ENCODE assay signal across 8 cellular contexts in the genomic region with DNA sequence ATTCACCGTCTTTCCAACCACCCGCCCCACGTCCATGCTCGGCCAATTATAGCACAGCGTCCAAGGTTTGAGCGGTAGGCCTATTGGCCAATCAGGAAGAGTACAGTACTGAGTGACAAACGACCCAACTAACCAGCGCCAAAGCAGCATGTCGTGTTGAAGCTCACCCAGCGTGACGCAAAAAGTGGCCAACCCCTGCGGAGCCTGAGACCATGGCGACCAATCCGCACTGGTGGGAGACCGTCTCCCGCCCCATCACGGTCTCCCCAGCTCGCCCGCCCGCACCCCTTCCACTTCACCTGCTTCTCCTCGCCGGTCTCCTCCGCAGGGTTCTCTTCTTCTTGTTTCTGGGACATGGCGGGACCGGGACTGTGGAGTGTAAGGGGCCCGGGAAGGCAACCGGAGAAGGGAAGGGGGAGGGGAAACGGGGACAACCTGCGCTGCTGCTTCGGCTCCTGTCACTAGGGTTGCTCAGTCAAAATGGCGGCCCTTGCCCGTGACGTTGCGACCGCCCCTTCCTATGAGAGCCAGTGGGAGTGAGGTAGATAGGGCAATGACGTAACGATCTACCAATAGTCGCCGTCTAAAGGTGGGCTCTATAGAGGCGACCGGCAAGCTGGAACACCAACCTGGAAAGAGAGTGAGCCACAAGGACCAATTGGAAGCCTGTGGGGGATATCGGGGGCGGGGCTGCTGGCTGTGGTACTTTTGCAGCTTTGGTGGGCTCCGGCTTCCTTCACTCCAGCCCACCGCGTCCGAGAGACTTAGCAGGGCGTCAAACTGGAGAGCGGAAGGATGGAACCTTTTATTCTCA. TPM values are rescaled to one million over a fixed set of nuclear protein-coding genes. Genes with fewer than 3 reads are reported as not detected.
DNase-seq lines count a peak whose midpoint lies in the region; ATAC-seq and TF ChIP-seq lines count a peak whose summit lies in the region.

A gene with protein sequence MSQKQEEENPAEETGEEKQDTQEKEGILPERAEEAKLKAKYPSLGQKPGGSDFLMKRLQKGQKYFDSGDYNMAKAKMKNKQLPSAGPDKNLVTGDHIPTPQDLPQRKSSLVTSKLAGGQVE (minus strand): TSS at position 498 of the 814 bp plus-strand sequence. CDS start 142 bp downstream, at position 356.

- CTCF ChIA-PET in mammary epithelial cell (lab: Charles Lee; ENCODE audit: low non-redundant PET), result no interaction called here

- WGBS in mammary epithelial cell (ENCODE audit: low coverage, missing lambda C conversion rate), result 0% methylated on average over 17 of the region's 49 CpGs

- ATAC-seq in GM18909 (IDR thresholded peaks at IDR 0.05; ENCODE audit: poor library complexity, unreplicated experiment) (peak; percentile 94), HG03159 (IDR thresholded peaks at IDR 0.05; ENCODE audit: unreplicated experiment) (peak; percentile 91)

- peak within 1 kb of the TSS; percentile 90 for H2AFZ ChIP-seq in mammary epithelial cell (ENCODE audit: low read depth, low read length)

- dilution Hi-C loops in mammary epithelial cell (cut with HindIII; ENCODE audit: low sequenced_read_pairs), result loop anchor here (5.0 kb wide), 1 partner anchor 57 kb away; no protein-coding TSS in a partner anchor

- peak; percentile 98 for DNase-seq in AG08395 (ENCODE audit: low spot score)
- DNase-seq in NCI-H2227 (lab: John Stamatoyannopoulos, UW; ENCODE audit: unreplicated experiment), result peak; percentile 99
- peak; percentile 100 for DNase-seq in WERI-Rb-1
- DNase-seq in mammary epithelial cell, result peak; percentile 99

- peaks cover 38% of the 10 kb centered on the region for H3K36me3 ChIP-seq in WERI-Rb-1
- peaks cover 6% of the 10 kb centered on the region for H3K36me3 ChIP-seq in mammary epithelial cell (ENCODE audit: insufficient read depth, low read length)
- peaks cover 39% of the 10 kb centered on the region for H3K36me3 ChIP-seq in iPS-20b (ENCODE audit: insufficient read depth, low read depth, low read length)

- peak within 1 kb of the TSS; percentile 92 for H3K4me2 ChIP-seq in mammary epithelial cell (ENCODE audit: insufficient read depth, low read depth, low read length)

- BruUV-seq in mammary epithelial cell (replicated peaks; lab: Mats Ljungman, UMichigan), result no TSS peak

- H3K4me1 ChIP-seq in mammary epithelial cell (ENCODE audit: insufficient read depth, low read length), result peaks cover 47% of the 10 kb centered on the region
- H3K4me1 ChIP-seq in iPS-20b (ENCODE audit: insufficient read depth, low read length), result peaks cover 5% of the 10 kb centered on the region; the same call in 1 of the 2 replicates

- intact Hi-C loops in mammary epithelial cell (cut with micrococcal nuclease), result loop anchor here (1.0 to 10.0 kb wide), 8 partner anchors 16 to 378 kb away; partner anchors contain the start of genes GOLPH3L, MINDY1 and PRUNE1

- H3K9me3 ChIP-seq in WERI-Rb-1 (ENCODE audit: severe bottlenecking) (no peaks in the 10 kb centered on the region), mammary epithelial cell (replicated peaks; ENCODE audit: insufficient read depth, low read length) (no peaks in the 10 kb centered on the region), iPS-20b (ENCODE audit: insufficient read depth, low read depth, low read length) (no peaks in the 10 kb centered on the region)

- H3K9ac ChIP-seq in mammary epithelial cell (ENCODE audit: insufficient read depth, low read length), result peak within 1 kb of the TSS; percentile 88
- peak within 1 kb of the TSS; percentile 93 for H3K9ac ChIP-seq in iPS-20b (ENCODE audit: low read depth, low read length)

- peaks cover 40% of the 10 kb centered on the region for H3K79me2 ChIP-seq in mammary epithelial cell (ENCODE audit: insufficient read depth, low read length)

- peak within 1 kb of the TSS; percentile 77 for H3K4me3 ChIP-seq in WERI-Rb-1 (ENCODE audit: low read depth, low read length)
- H3K4me3 ChIP-seq in mammary epithelial cell (replicated peaks in 1 of 3; ENCODE audit: insufficient read depth in 1 of 3, low read depth in 2 of 3, low read length in 3 of 3), result peak within 1 kb of the TSS; percentile 83 to 87 (median 83)
- peak within 1 kb of the TSS; percentile 93 for H3K4me3 ChIP-seq in iPS-20b (ENCODE audit: low read length)
- H3K4me3 ChIP-seq in skin epidermis, result peak within 1 kb of the TSS; percentile 51 to 75 (median 70)

- H3K27me3 ChIP-seq in WERI-Rb-1 (ENCODE audit: insufficient read depth, low read depth, severe bottlenecking) (no peaks in the 10 kb centered on the region), mammary epithelial cell (ENCODE audit: insufficient read depth, low read length) (no peaks in the 10 kb centered on the region), iPS-20b (ENCODE audit: insufficient read depth, low read length) (no peaks in the 10 kb centered on the region)

- no peaks in the 10 kb centered on the region for H4K20me1 ChIP-seq in mammary epithelial cell (ENCODE audit: insufficient read depth, low read length)

- peak within 1 kb of the TSS; percentile 98 for H3K27ac ChIP-seq in WERI-Rb-1
- peak within 1 kb of the TSS; percentile 91 for H3K27ac ChIP-seq in mammary epithelial cell (ENCODE audit: insufficient read depth, low read depth, low read length)
- H3K27ac ChIP-seq in iPS-20b (ENCODE audit: low read length), result peak within 1 kb of the TSS; percentile 94
- H3K27ac ChIP-seq in skin epidermis, result peak within 1 kb of the TSS; percentile 63 to 98 (median 93)

- TF ChIP-seq CTCF in WERI-Rb-1 (IDR thresholded peaks at IDR 0.05; ENCODE audit: low read depth, low read length), result no peak
- TF ChIP-seq CTCF in mammary epithelial cell (conservative IDR thresholded peaks at IDR 0.05 in 1 of 2, IDR thresholded peaks at IDR 0.05 in 1 of 2; ENCODE audit: extremely low read depth in 1 of 2, insufficient read depth in 1 of 2, low read depth in 1 of 2, low read length in 2 of 2), result no peak

- in situ Hi-C loops in mammary epithelial cell (cut with MboI; ENCODE audit: low sequenced_read_pairs in 2 of 2), result loop anchor here in 1 of 2 donors (5.0 kb wide), 1 partner anchor 62 kb away; no protein-coding TSS in a partner anchor

RNA-seq across cellular contexts. Expression of the gene that starts here (rescaled TPM):
- total RNA-seq in mammary epithelial cell, result 100 to 1,000 TPM in 1 of 2 donors, 10 to 100 TPM in 1; 62.5 to 178 TPM
- 114 TPM for polyA plus RNA-seq in mammary epithelial cell
- polyA minus RNA-seq in mammary epithelial cell, result 28.8 TPM

Comparison
In these comparisons a context has a peak if more than half of its experiments do, and no peak if none do; other contexts are left out.
1. Peak in every context shown above with its lines: DNase-seq, ATAC-seq, H3K4me3 ChIP-seq and H3K27ac ChIP-seq.